Comparison of ENCODE assay signal across 8 cellular contexts in the genomic region with DNA sequence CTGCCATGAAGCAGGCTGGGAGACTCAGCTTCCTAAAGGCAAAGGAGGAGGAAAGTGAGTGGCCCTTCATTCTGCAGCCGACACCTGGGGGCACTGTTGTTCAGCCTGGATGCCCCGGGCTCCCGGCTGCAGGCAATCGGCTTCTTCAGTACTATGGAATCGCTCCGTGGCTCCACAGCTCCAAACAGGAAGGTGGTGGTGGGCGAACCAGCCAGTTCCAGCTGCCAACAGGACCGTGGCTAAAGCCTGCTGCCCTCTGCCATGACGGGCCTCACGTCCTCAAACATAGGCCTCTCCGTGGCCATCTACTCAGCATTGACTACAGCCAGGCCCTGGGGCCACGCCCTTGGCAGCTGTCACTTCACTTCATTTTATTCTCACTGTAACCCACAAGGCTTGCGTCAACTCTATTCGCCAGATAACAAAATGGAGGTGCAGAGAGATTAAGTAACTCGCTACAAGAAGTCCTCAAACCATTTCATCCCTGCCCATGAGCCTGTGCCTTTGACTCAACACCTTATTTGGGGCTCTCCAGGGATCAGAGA. TPM values are rescaled to one million over a fixed set of nuclear protein-coding genes. Genes with fewer than 3 reads are reported as not detected.
A peak's percentile ranks its signal among the peaks of the same experiment; 100 is the strongest.
DNase-seq lines count a peak whose midpoint lies in the region; ATAC-seq lines count a peak whose summit lies in the region.

No MANE protein-coding gene starts in this region.

- H3K27me3 Mint-ChIP-seq in activated CD4-positive, alpha-beta T cell treated with anti-CD3 and anti-CD28 coated beads for 36 hours, result peaks cover 16% of the 10 kb centered on the region

- CTCF ChIA-PET in activated CD4-positive, alpha-beta T cell treated with anti-CD3 and anti-CD28 coated beads for 36 hours (lab: Charles Lee), result interaction anchor here (0.5 to 3.6 kb wide), 19 partner anchors 13 to 398 kb away, joined by 3 to 16 read pairs (median 4); no protein-coding TSS in a partner anchor

- in situ Hi-C loops in G401 (cut with HindIII; ENCODE audit: low sequenced_read_pairs), result no loop called here

- DNase-seq in G401 (ENCODE audit: low spot score), result peak; percentile 20
- DNase-seq in NCI-H510A treated with DMSO at 0.1 percent for 48 hours (lab: John Stamatoyannopoulos, UW), result peak; percentile 69
- peak; percentile 79 for DNase-seq in activated CD4-positive, alpha-beta T cell treated with anti-CD3 and anti-CD28 coated beads for 36 hours
- DNase-seq in ecto neural progenitor cell (ENCODE audit: low spot score), result peak; percentile 87
- peak; percentile 40 for DNase-seq in mucosa of gallbladder (ENCODE audit: low spot score)
- DNase-seq in stimulated activated naive CD4-positive, alpha-beta T cell (lab: John Stamatoyannopoulos, UW), result peak; percentile 18 to 65 (median 38)

- no peak overlapping the region for H3K4me3 Mint-ChIP-seq in activated CD4-positive, alpha-beta T cell treated with anti-CD3 and anti-CD28 coated beads for 36 hours

- intact Hi-C loops in activated CD4-positive, alpha-beta T cell treated with anti-CD3 and anti-CD28 coated beads for 36 hours (cut with DNase I, micrococcal nuclease), result loop anchor here (1.0 to 10.0 kb wide), 6 partner anchors 311 to 394 kb away; no protein-coding TSS in a partner anchor

- POLR2A ChIA-PET in activated CD4-positive, alpha-beta T cell treated with anti-CD3 and anti-CD28 coated beads for 36 hours (lab: Charles Lee), result interaction anchor here (0.7 kb wide), 1 partner anchor 333 kb away, joined by 3 read pairs; no protein-coding TSS in a partner anchor

- ATAC-seq in HG02938 (IDR thresholded peaks at IDR 0.05; ENCODE audit: unreplicated experiment) (peak; percentile 37), HG03469 (IDR thresholded peaks at IDR 0.05; ENCODE audit: unreplicated experiment) (no peak)
- peak; percentile 75 for ATAC-seq in activated CD4-positive, alpha-beta T cell treated with anti-CD3 and anti-CD28 coated beads for 36 hours

- no peaks in the 10 kb centered on the region for H3K36me3 Mint-ChIP-seq in activated CD4-positive, alpha-beta T cell treated with anti-CD3 and anti-CD28 coated beads for 36 hours (ENCODE audit: low read depth)

- no peaks in the 10 kb centered on the region for H3K4me1 Mint-ChIP-seq in activated CD4-positive, alpha-beta T cell treated with anti-CD3 and anti-CD28 coated beads for 36 hours

- peaks cover 5% of the 10 kb centered on the region for H3K9me3 Mint-ChIP-seq in activated CD4-positive, alpha-beta T cell treated with anti-CD3 and anti-CD28 coated beads for 36 hours (ENCODE audit: low read depth)

- H3K27ac Mint-ChIP-seq in activated CD4-positive, alpha-beta T cell treated with anti-CD3 and anti-CD28 coated beads for 36 hours, result no peak overlapping the region

RNA-seq across cellular contexts. Expression of a gene that starts 38.1 kb away (rescaled TPM):
- total RNA-seq in G401 (2014; rRNA removed; shearing (Covaris generic)), result not detected in 2 replicates
- under 1 TPM; 0.21 to 0.51 TPM for total RNA-seq in activated CD4-positive, alpha-beta T cell treated with anti-CD3 and anti-CD28 coated beads for 36 hours
- 0.12 TPM for total RNA-seq in mucosa of gallbladder

Comparison
In these comparisons a context has a peak if more than half of its experiments do, and no peak if none do; other contexts are left out.
1. DNase-seq: peak in every context shown above with its lines; median percentile 87 in ecto neural progenitor cell; 79 in activated CD4-positive, alpha-beta T cell treated with anti-CD3 and anti-CD28 coated beads for 36 hours; 69 in NCI-H510A treated with DMSO at 0.1 percent for 48 hours; 40 in mucosa of gallbladder; 38 in stimulated activated naive CD4-positive, alpha-beta T cell; 20 in G401.